In the genomic region with DNA sequence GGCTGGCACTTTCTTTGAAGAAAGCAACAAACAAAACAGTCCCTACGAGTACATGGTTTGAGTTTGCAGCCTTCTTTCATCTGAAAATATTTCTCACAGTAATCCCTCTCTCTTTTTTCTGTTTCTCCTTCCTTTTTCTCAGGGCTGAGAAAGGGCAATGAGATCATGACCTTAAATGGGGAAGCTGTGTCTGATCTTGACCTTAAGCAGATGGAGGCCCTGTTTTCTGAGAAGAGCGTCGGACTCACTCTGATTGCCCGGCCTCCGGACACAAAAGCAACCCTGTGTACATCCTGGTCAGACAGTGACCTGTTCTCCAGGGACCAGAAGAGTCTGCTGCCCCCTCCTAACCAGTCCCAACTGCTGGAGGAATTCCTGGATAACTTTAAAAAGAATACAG, we compare ENCODE assay signal across 2 cellular contexts.
TF ChIP-seq lines count a peak whose summit lies in the region.

No MANE protein-coding gene starts in this region.

TF ChIP-seq in SK-N-SH, 30 proteins besides CTCF, POLR2A, EP300 and RAD21 (continued from another document):
- TF ChIP-seq FOXJ3 (CRISPR knock-in tag; IDR thresholded peaks at IDR 0.05) (no peak), POLR2AphosphoS5 (IDR thresholded peaks at IDR 0.05; ENCODE audit: low read depth, low read length) (no peak), MXI1 (IDR thresholded peaks at IDR 0.05; ENCODE audit: low read depth, low read length) (no peak)

TF ChIP-seq in WTC11, 78 proteins besides CTCF, POLR2A, EP300 and RAD21 (continued from another document):
- TF ChIP-seq, protein P1, sequence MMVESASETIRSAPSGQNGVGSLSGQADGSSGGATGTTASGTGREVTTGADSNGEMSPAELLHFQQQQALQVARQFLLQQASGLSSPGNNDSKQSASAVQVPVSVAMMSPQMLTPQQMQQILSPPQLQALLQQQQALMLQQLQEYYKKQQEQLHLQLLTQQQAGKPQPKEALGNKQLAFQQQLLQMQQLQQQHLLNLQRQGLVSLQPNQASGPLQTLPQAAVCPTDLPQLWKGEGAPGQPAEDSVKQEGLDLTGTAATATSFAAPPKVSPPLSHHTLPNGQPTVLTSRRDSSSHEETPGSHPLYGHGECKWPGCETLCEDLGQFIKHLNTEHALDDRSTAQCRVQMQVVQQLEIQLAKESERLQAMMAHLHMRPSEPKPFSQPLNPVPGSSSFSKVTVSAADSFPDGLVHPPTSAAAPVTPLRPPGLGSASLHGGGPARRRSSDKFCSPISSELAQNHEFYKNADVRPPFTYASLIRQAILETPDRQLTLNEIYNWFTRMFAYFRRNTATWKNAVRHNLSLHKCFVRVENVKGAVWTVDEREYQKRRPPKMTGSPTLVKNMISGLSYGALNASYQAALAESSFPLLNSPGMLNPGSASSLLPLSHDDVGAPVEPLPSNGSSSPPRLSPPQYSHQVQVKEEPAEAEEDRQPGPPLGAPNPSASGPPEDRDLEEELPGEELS (CRISPR knock-in tag; IDR thresholded peaks at IDR 0.05) = no peak
- TF ChIP-seq, protein P2, sequence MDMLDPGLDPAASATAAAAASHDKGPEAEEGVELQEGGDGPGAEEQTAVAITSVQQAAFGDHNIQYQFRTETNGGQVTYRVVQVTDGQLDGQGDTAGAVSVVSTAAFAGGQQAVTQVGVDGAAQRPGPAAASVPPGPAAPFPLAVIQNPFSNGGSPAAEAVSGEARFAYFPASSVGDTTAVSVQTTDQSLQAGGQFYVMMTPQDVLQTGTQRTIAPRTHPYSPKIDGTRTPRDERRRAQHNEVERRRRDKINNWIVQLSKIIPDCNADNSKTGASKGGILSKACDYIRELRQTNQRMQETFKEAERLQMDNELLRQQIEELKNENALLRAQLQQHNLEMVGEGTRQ (CRISPR knock-in tag; IDR thresholded peaks at IDR 0.05) = no peak
